Comparison of ENCODE assay signal across 13 cellular contexts in genomic region chr5:10374623-10375022, GRCh38. TPM values are rescaled to one million over a fixed set of nuclear protein-coding genes. Genes with fewer than 3 reads are reported as not detected.
A peak's percentile ranks its signal among the peaks of the same experiment; 100 is the strongest.
DNase-seq lines count a peak whose midpoint lies in the region; ATAC-seq and TF ChIP-seq lines count a peak whose summit lies in the region.
"Had no signal": no experiment of that assay in that cellular context is flagged by ENCODE, and none has a peak within 500 bp of the region (broad histone marks: within the 10 kb centered on the region; RNA-seq: fewer than 3 reads in every experiment).

No MANE protein-coding gene starts in this region.

- ATAC-seq in HG02678 (IDR thresholded peaks at IDR 0.05; ENCODE audit: unreplicated experiment) = peak; percentile 62
- no peak for ATAC-seq in activated naive CD8-positive, alpha-beta T cell treated with anti-CD3 and anti-CD28 coated beads, Interleukin-2, amount 50 U/mL, for 24 hours
- ATAC-seq in psoas muscle = no peak

- peak overlapping the region; percentile 19 for H3K27ac Mint-ChIP-seq in activated CD4-positive, alpha-beta memory T cell treated with anti-CD3 and anti-CD28 coated beads for 36 hours
- H3K27ac Mint-ChIP-seq in activated CD4-positive, alpha-beta memory T cell treated with anti-CD3 and anti-CD28 coated beads, Interleukin-2, amount 10 ng/mL, durations not matched to agents 7 days and 5 days = no peak overlapping the region
- H3K27ac Mint-ChIP-seq in activated naive CD8-positive, alpha-beta T cell treated with anti-CD3 and anti-CD28 coated beads, Interleukin-2, amount 50 U/mL, for 24 hours = peak overlapping the region; percentile 21
- no peak overlapping the region for H3K27ac Mint-ChIP-seq in osteocyte (ENCODE audit: unreplicated experiment)

- peaks cover 69% of the 10 kb centered on the region for H3K4me1 ChIP-seq in psoas muscle

- CTCF ChIA-PET in activated CD4-positive, alpha-beta memory T cell treated with anti-CD3 and anti-CD28 coated beads for 36 hours (lab: Charles Lee) = no interaction called here
- CTCF ChIA-PET in activated CD4-positive, alpha-beta memory T cell treated with anti-CD3 and anti-CD28 coated beads, Interleukin-2, amount 10 ng/mL, durations not matched to agents 7 days and 5 days (lab: Charles Lee) = interaction anchor here (1.3 kb wide), 1 partner anchor 17 kb away, joined by 3 read pairs; no protein-coding TSS in a partner anchor

- peaks cover 14% of the 10 kb centered on the region for H3K36me3 Mint-ChIP-seq in activated CD4-positive, alpha-beta memory T cell treated with anti-CD3 and anti-CD28 coated beads for 36 hours
- peaks cover 36% of the 10 kb centered on the region for H3K36me3 Mint-ChIP-seq in activated CD4-positive, alpha-beta memory T cell treated with anti-CD3 and anti-CD28 coated beads, Interleukin-2, amount 10 ng/mL, durations not matched to agents 7 days and 5 days (ENCODE audit: low read depth)
- H3K36me3 Mint-ChIP-seq in activated naive CD8-positive, alpha-beta T cell treated with anti-CD3 and anti-CD28 coated beads, Interleukin-2, amount 50 U/mL, for 24 hours (ENCODE audit: low read depth) = peaks cover 20% of the 10 kb centered on the region
- H3K36me3 Mint-ChIP-seq in osteocyte (ENCODE audit: unreplicated experiment) = peaks cover 4% of the 10 kb centered on the region

- TF ChIP-seq CTCF in psoas muscle (IDR thresholded peaks at IDR 0.05) (no peak), osteocyte (IDR thresholded peaks at IDR 0.05) (no peak)

- no peaks in the 10 kb centered on the region for H3K9me3 ChIP-seq in psoas muscle

- no peaks in the 10 kb centered on the region for H3K27me3 Mint-ChIP-seq in activated CD4-positive, alpha-beta memory T cell treated with anti-CD3 and anti-CD28 coated beads for 36 hours
- no peaks in the 10 kb centered on the region for H3K27me3 Mint-ChIP-seq in activated CD4-positive, alpha-beta memory T cell treated with anti-CD3 and anti-CD28 coated beads, Interleukin-2, amount 10 ng/mL, durations not matched to agents 7 days and 5 days
- no peaks in the 10 kb centered on the region for H3K27me3 Mint-ChIP-seq in activated naive CD8-positive, alpha-beta T cell treated with anti-CD3 and anti-CD28 coated beads, Interleukin-2, amount 50 U/mL, for 24 hours
- no peaks in the 10 kb centered on the region for H3K27me3 Mint-ChIP-seq in osteocyte (ENCODE audit: unreplicated experiment)

- peaks cover 0 to 21% of the 10 kb centered on the region in 2 donors for H3K36me3 ChIP-seq in psoas muscle (ENCODE audit: insufficient read depth in 1 of 2, low read depth in 1 of 2)

- no peak overlapping the region for H3K4me3 Mint-ChIP-seq in activated CD4-positive, alpha-beta memory T cell treated with anti-CD3 and anti-CD28 coated beads for 36 hours
- H3K4me3 Mint-ChIP-seq in activated CD4-positive, alpha-beta memory T cell treated with anti-CD3 and anti-CD28 coated beads, Interleukin-2, amount 10 ng/mL, durations not matched to agents 7 days and 5 days = no peak overlapping the region
- no peak overlapping the region for H3K4me3 Mint-ChIP-seq in activated naive CD8-positive, alpha-beta T cell treated with anti-CD3 and anti-CD28 coated beads, Interleukin-2, amount 50 U/mL, for 24 hours
- H3K4me3 Mint-ChIP-seq in osteocyte (ENCODE audit: unreplicated experiment) = no peak overlapping the region
- H3K4me3 Mint-ChIP-seq: CD14-positive monocyte had no signal

- peaks cover 56% of the 10 kb centered on the region for H3K4me1 Mint-ChIP-seq in activated CD4-positive, alpha-beta memory T cell treated with anti-CD3 and anti-CD28 coated beads for 36 hours (ENCODE audit: low read depth)
- H3K4me1 Mint-ChIP-seq in activated CD4-positive, alpha-beta memory T cell treated with anti-CD3 and anti-CD28 coated beads, Interleukin-2, amount 10 ng/mL, durations not matched to agents 7 days and 5 days = peaks cover 44% of the 10 kb centered on the region
- peaks cover 69% of the 10 kb centered on the region for H3K4me1 Mint-ChIP-seq in activated naive CD8-positive, alpha-beta T cell treated with anti-CD3 and anti-CD28 coated beads, Interleukin-2, amount 50 U/mL, for 24 hours
- peaks cover 40% of the 10 kb centered on the region for H3K4me1 Mint-ChIP-seq in osteocyte (ENCODE audit: unreplicated experiment)

- H3K9me3 Mint-ChIP-seq in activated CD4-positive, alpha-beta memory T cell treated with anti-CD3 and anti-CD28 coated beads for 36 hours = no peaks in the 10 kb centered on the region
- H3K9me3 Mint-ChIP-seq in activated CD4-positive, alpha-beta memory T cell treated with anti-CD3 and anti-CD28 coated beads, Interleukin-2, amount 10 ng/mL, durations not matched to agents 7 days and 5 days = no peaks in the 10 kb centered on the region
- no peaks in the 10 kb centered on the region for H3K9me3 Mint-ChIP-seq in activated naive CD8-positive, alpha-beta T cell treated with anti-CD3 and anti-CD28 coated beads, Interleukin-2, amount 50 U/mL, for 24 hours
- H3K9me3 Mint-ChIP-seq in osteocyte (ENCODE audit: unreplicated experiment) = no peaks in the 10 kb centered on the region

- intact Hi-C loops in activated CD4-positive, alpha-beta memory T cell treated with anti-CD3 and anti-CD28 coated beads for 36 hours (cut with micrococcal nuclease) = no loop called here
- intact Hi-C loops in psoas muscle (cut with DNase I) = no loop called here

- 62 to 80% (median 71%) methylated on average over 3 of the region's 3 CpGs for WGBS in psoas muscle, 3 donors

- H3K27ac ChIP-seq in psoas muscle = peak overlapping the region; percentile 68
- H3K27ac ChIP-seq: WERI-Rb-1 had no signal

- H3K4me3 ChIP-seq in psoas muscle = no peak overlapping the region

- DNase-seq in activated CD4-positive, alpha-beta memory T cell treated with anti-CD3 and anti-CD28 coated beads for 36 hours = no peak
- no peak for DNase-seq in activated CD4-positive, alpha-beta memory T cell treated with anti-CD3 and anti-CD28 coated beads, Interleukin-2, amount 10 ng/mL, durations not matched to agents 7 days and 5 days
- no peak for DNase-seq in activated naive CD8-positive, alpha-beta T cell treated with anti-CD3 and anti-CD28 coated beads, Interleukin-2, amount 50 U/mL, for 24 hours
- DNase-seq in psoas muscle = no peak
- DNase-seq in inferior parietal cortex (ENCODE audit: extremely low spot score) = no peak
- DNase-seq in NOMO-1 treated with DMSO at 0.1 percent for 48 hours (lab: John Stamatoyannopoulos, UW; ENCODE audit: unreplicated experiment) = no peak
- DNase-seq in osteocyte (ENCODE audit: extremely low spot score, unreplicated experiment) = no peak
- DNase-seq: activated CD8-positive, alpha-beta memory T cell treated with anti-CD3 and anti-CD28 coated beads, Interleukin-2, amount 50 U/mL, for 48 hours; DMS79; NCI-H1930 had no signal

- POLR2A ChIA-PET in activated CD4-positive, alpha-beta memory T cell treated with anti-CD3 and anti-CD28 coated beads for 36 hours (lab: Charles Lee) = no interaction called here
- POLR2A ChIA-PET in activated CD4-positive, alpha-beta memory T cell treated with anti-CD3 and anti-CD28 coated beads, Interleukin-2, amount 10 ng/mL, durations not matched to agents 7 days and 5 days (lab: Charles Lee) = interaction anchor here (0.9 kb wide), 1 partner anchor 21 kb away, joined by 3 read pairs; the partner anchor contains the start of gene MARCHF6

- no peaks in the 10 kb centered on the region for H3K27me3 ChIP-seq in psoas muscle (ENCODE audit: insufficient read depth in 3 of 3, low read length in 2 of 3)

RNA-seq across cellular contexts. Expression of gene MARCHF6, which starts 21.1 kb away (rescaled TPM):
- 100 to 1,000 TPM; 103 to 108 TPM for total RNA-seq in activated CD4-positive, alpha-beta memory T cell treated with anti-CD3 and anti-CD28 coated beads for 36 hours
- 100 to 1,000 TPM; 101 to 109 TPM for total RNA-seq in activated CD4-positive, alpha-beta memory T cell treated with anti-CD3 and anti-CD28 coated beads, Interleukin-2, amount 10 ng/mL, durations not matched to agents 7 days and 5 days
- total RNA-seq in psoas muscle (100 to 1,000 TPM; 160 to 250 (median 193) TPM), osteocyte (180 and 190 TPM in 2 replicates)
- 10 to 100 TPM; 36.6 to 88.5 (median 72.0) TPM for polyA plus RNA-seq in psoas muscle

Comparison
In these comparisons a context has a peak if more than half of its experiments do, and no peak if none do; other contexts are left out.
1. H3K27ac Mint-ChIP-seq: peak in activated CD4-positive, alpha-beta memory T cell treated with anti-CD3 and anti-CD28 coated beads for 36 hours (single experiment) and activated naive CD8-positive, alpha-beta T cell treated with anti-CD3 and anti-CD28 coated beads, Interleukin-2, amount 50 U/mL, for 24 hours (single experiment); none in activated CD4-positive, alpha-beta memory T cell treated with anti-CD3 and anti-CD28 coated beads, Interleukin-2, amount 10 ng/mL, durations not matched to agents 7 days and 5 days (single experiment) and osteocyte (single experiment).